ENCODE assay signal across 1 cellular context in the genomic region with DNA sequence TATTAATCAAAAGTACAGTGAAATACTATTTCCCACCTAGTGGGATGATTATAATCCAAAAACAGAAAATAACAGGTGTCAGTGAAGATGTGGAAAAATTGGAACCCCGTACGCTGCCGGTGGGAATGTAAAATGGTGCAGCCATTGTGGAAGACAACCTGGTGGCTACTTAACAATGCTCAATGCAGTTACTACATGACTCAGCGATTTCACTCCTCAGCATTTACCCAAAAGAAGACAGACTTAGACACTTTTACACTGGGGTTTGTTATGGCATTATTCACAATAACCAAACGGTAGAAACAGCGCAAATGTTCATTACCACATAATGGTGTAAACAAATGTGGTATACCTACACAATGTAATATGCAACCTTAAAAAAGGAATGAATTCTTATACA.
TF ChIP-seq lines count a peak whose summit lies in the region.

No MANE protein-coding gene starts in this region.

TF ChIP-seq in H1, 55 proteins besides CTCF, POLR2A, EP300 and RAD21:
- TF ChIP-seq SP2 (IDR thresholded peaks at IDR 0.05; ENCODE audit: low read length): no peak
- no peak for TF ChIP-seq TCF12 (IDR thresholded peaks at IDR 0.05; ENCODE audit: low read depth, low read length)
- peak; percentile 70 for TF ChIP-seq MAFK (IDR thresholded peaks at IDR 0.05; ENCODE audit: low read depth, low read length)
- no peak for TF ChIP-seq RXRA (IDR thresholded peaks at IDR 0.05; ENCODE audit: insufficient read depth, low read depth, low read length)
- TF ChIP-seq GABPA (IDR thresholded peaks at IDR 0.05; ENCODE audit: borderline replicate concordance, insufficient read depth, low read length): no peak
- TF ChIP-seq CREB1 (IDR thresholded peaks at IDR 0.05): no peak
- no peak for TF ChIP-seq SIX5 (IDR thresholded peaks at IDR 0.05; ENCODE audit: low read depth, low read length)
- no peak for TF ChIP-seq ASH2L (IDR thresholded peaks at IDR 0.05; ENCODE audit: low read length)
- TF ChIP-seq BACH1 (IDR thresholded peaks at IDR 0.05; ENCODE audit: low read length): peak; percentile 85
- no peak for TF ChIP-seq CHD1 (IDR thresholded peaks at IDR 0.05; ENCODE audit: low read depth, low read length)
- no peak for TF ChIP-seq E2F6 (IDR thresholded peaks at IDR 0.05)
- no peak for TF ChIP-seq NRF1 (IDR thresholded peaks at IDR 0.05; ENCODE audit: low read depth, low read length)
- no peak for TF ChIP-seq SIN3A (conservative IDR thresholded peaks at IDR 0.05 in 1 of 2, IDR thresholded peaks at IDR 0.05 in 1 of 2; ENCODE audit: low read depth in 1 of 2, low read length in 2 of 2)
- TF ChIP-seq TAF1 (IDR thresholded peaks at IDR 0.05; ENCODE audit: low read depth, low read length): no peak
- TF ChIP-seq EZH2 (IDR thresholded peaks at IDR 0.05; ENCODE audit: low read depth, low read length, severe bottlenecking): no peak
- TF ChIP-seq, protein P1, sequence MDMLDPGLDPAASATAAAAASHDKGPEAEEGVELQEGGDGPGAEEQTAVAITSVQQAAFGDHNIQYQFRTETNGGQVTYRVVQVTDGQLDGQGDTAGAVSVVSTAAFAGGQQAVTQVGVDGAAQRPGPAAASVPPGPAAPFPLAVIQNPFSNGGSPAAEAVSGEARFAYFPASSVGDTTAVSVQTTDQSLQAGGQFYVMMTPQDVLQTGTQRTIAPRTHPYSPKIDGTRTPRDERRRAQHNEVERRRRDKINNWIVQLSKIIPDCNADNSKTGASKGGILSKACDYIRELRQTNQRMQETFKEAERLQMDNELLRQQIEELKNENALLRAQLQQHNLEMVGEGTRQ (IDR thresholded peaks at IDR 0.05; ENCODE audit: low read length): no peak
